In genomic region chr4:137541866-137542648, GRCh38 we compare ENCODE assay signal across 15 cellular contexts. TPM values are rescaled to one million over a fixed set of nuclear protein-coding genes. Genes with fewer than 3 reads are reported as not detected.
DNase-seq lines count a peak whose midpoint lies in the region; FAIRE-seq and TF ChIP-seq lines count a peak whose summit lies in the region.
"Had no signal": no experiment of that assay in that cellular context is flagged by ENCODE, and none has a peak within 500 bp of the region (broad histone marks: within the 10 kb centered on the region; RNA-seq: fewer than 3 reads in every experiment).

No MANE protein-coding gene starts in this region.

- H3K79me2 ChIP-seq in astrocyte (ENCODE audit: insufficient read depth, low read length) (no peaks in the 10 kb centered on the region), MM.1S (ENCODE audit: low read length) (no peaks in the 10 kb centered on the region)

- peaks cover 73% of the 10 kb centered on the region for H3K4me1 ChIP-seq in HUES48 (ENCODE audit: control insufficient read depth, insufficient read depth, low read length)
- peaks cover 9% of the 10 kb centered on the region for H3K4me1 ChIP-seq in astrocyte (ENCODE audit: insufficient read depth, low read length)
- H3K4me1 ChIP-seq in kidney (ENCODE audit: control insufficient read depth in 1 of 2, insufficient read depth in 1 of 2, low read depth in 1 of 2, low read length in 2 of 2), result no peaks in the 10 kb centered on the region
- H3K4me1 ChIP-seq in stomach smooth muscle (ENCODE audit: control insufficient read depth, insufficient read depth, low read length), result peaks cover 13% of the 10 kb centered on the region
- H3K4me1 ChIP-seq in MM.1S (ENCODE audit: low read length), result no peaks in the 10 kb centered on the region
- H3K4me1 ChIP-seq: spleen had no signal

- H3K9ac ChIP-seq in HUES48 (ENCODE audit: low read depth, low read length) (no peak overlapping the region), astrocyte (ENCODE audit: low read length) (peak overlapping the region; percentile 47), kidney (ENCODE audit: low read length in 2 of 2) (no peak overlapping the region), stomach smooth muscle (ENCODE audit: low read length in 2 of 2) (peak overlapping the region; percentile 55 to 60), MM.1S (ENCODE audit: low read length) (no peak overlapping the region)

- no peaks in the 10 kb centered on the region for H3F3A ChIP-seq in MM.1S (ENCODE audit: insufficient read depth, low read length)

- H3K27ac ChIP-seq in HUES48 (ENCODE audit: low read depth, low read length) (peak overlapping the region; percentile 92), astrocyte (ENCODE audit: low read depth, low read length) (no peak overlapping the region), kidney (ENCODE audit: low read depth in 2 of 2, low read length in 2 of 2) (no peak overlapping the region), stomach smooth muscle (ENCODE audit: low read length) (peak overlapping the region; percentile 7), MM.1S (ENCODE audit: low read length) (no peak overlapping the region)
- H3K27ac ChIP-seq: spleen had no signal

- H3K36me3 ChIP-seq in HUES48 (ENCODE audit: control insufficient read depth, insufficient read depth, low read length), result no peaks in the 10 kb centered on the region
- no peaks in the 10 kb centered on the region for H3K36me3 ChIP-seq in astrocyte (ENCODE audit: insufficient read depth, low read length)
- H3K36me3 ChIP-seq in kidney (ENCODE audit: control insufficient read depth in 1 of 2, insufficient read depth in 2 of 2, low read length in 2 of 2), result no peaks in the 10 kb centered on the region
- H3K36me3 ChIP-seq in stomach smooth muscle (ENCODE audit: control insufficient read depth in 2 of 2, insufficient read depth in 2 of 2, low read length in 2 of 2), result no peaks in the 10 kb centered on the region
- no peaks in the 10 kb centered on the region for H3K36me3 ChIP-seq in MM.1S (replicated peaks; ENCODE audit: insufficient read depth, low read length)
- H3K36me3 ChIP-seq: spleen had no signal

- H3K27me3 ChIP-seq in HUES48 (ENCODE audit: control insufficient read depth, insufficient read depth, low read length), result no peaks in the 10 kb centered on the region
- no peaks in the 10 kb centered on the region for H3K27me3 ChIP-seq in astrocyte (ENCODE audit: insufficient read depth, low read length)
- H3K27me3 ChIP-seq in stomach smooth muscle (ENCODE audit: control insufficient read depth in 1 of 2, insufficient read depth in 2 of 2, low read length in 2 of 2), result no peaks in the 10 kb centered on the region
- H3K27me3 ChIP-seq in MM.1S (replicated peaks; ENCODE audit: insufficient read depth, low read length), result no peaks in the 10 kb centered on the region
- H3K27me3 ChIP-seq: spleen had no signal

- CTCF ChIA-PET in Calu3 (lab: Charles Lee), result no interaction called here

- H3K9me3 Mint-ChIP-seq in astrocyte (ENCODE audit: unreplicated experiment) (no peaks in the 10 kb centered on the region), Calu3 (ENCODE audit: low read depth, unreplicated experiment) (no peaks in the 10 kb centered on the region)

- H3K4me3 ChIP-seq in HUES48 (ENCODE audit: low read depth, low read length), result no peak overlapping the region
- peak overlapping the region; percentile 46 for H3K4me3 ChIP-seq in astrocyte (ENCODE audit: insufficient read depth, low read depth, low read length)
- peak overlapping the region; percentile 15 to 35 for H3K4me3 ChIP-seq in kidney (ENCODE audit: low read length in 2 of 2)
- peak overlapping the region; percentile 45 to 66 for H3K4me3 ChIP-seq in stomach smooth muscle (ENCODE audit: low read length in 2 of 2)
- H3K4me3 ChIP-seq in MM.1S (ENCODE audit: low read length), result no peak overlapping the region
- H3K4me3 ChIP-seq: mucosa of descending colon, spleen had no signal

- H3K27me3 Mint-ChIP-seq in astrocyte (ENCODE audit: low read depth, unreplicated experiment) (no peaks in the 10 kb centered on the region), Calu3 (ENCODE audit: unreplicated experiment) (no peaks in the 10 kb centered on the region)
- H3K27me3 Mint-ChIP-seq: activated naive CD8-positive, alpha-beta T cell treated with anti-CD3 and anti-CD28 coated beads, Interleukin-2, amount 10 ng/mL, durations not matched to agents 7 days and 5 days had no signal

- H3K9me3 ChIP-seq in HUES48 (ENCODE audit: control insufficient read depth, insufficient read depth, low read length) (no peaks in the 10 kb centered on the region), astrocyte (ENCODE audit: insufficient read depth, low read depth, low read length) (no peaks in the 10 kb centered on the region), kidney (ENCODE audit: control insufficient read depth in 1 of 2, low read length in 2 of 2) (no peaks in the 10 kb centered on the region), stomach smooth muscle (ENCODE audit: control insufficient read depth in 2 of 2, low read length in 2 of 2) (no peaks in the 10 kb centered on the region), MM.1S (replicated peaks; ENCODE audit: insufficient read depth, low read length) (no peaks in the 10 kb centered on the region)
- H3K9me3 ChIP-seq: Caco-2 had no signal

- H3K4me1 Mint-ChIP-seq in astrocyte (ENCODE audit: low read depth, unreplicated experiment), result peaks cover 14% of the 10 kb centered on the region
- no peaks in the 10 kb centered on the region for H3K4me1 Mint-ChIP-seq in Calu3 (ENCODE audit: low read depth, unreplicated experiment)

- BruUV-seq in Calu3 (replicated peaks; lab: Mats Ljungman, UMichigan), result no TSS peak

- intact Hi-C loops in kidney (cut with DNase I), result no loop called here
- intact Hi-C loops in Calu3 (cut with micrococcal nuclease; ENCODE audit: unreplicated experiment), result no loop called here

- H3K4me2 ChIP-seq in astrocyte (ENCODE audit: low read length) (peak overlapping the region; percentile 81), MM.1S (ENCODE audit: low read depth, low read length) (no peak overlapping the region)

- H4K20me1 ChIP-seq in astrocyte (ENCODE audit: insufficient read depth, low read length), result no peaks in the 10 kb centered on the region
- no peaks in the 10 kb centered on the region for H4K20me1 ChIP-seq in MM.1S (ENCODE audit: insufficient read depth, low read length)

- no peak for TF ChIP-seq CTCF in astrocyte (IDR thresholded peaks at IDR 0.05; ENCODE audit: insufficient read depth, low read depth, low read length)
- TF ChIP-seq CTCF in kidney (IDR thresholded peaks at IDR 0.05; ENCODE audit: borderline replicate concordance, extremely low read depth, insufficient read depth), result no peak
- no peak for TF ChIP-seq CTCF in Calu3 (IDR thresholded peaks at IDR 0.05; ENCODE audit: unreplicated experiment)
- TF ChIP-seq CTCF in MM.1S (IDR thresholded peaks at IDR 0.05; ENCODE audit: low read length), result no peak

- H2AFZ ChIP-seq in astrocyte (ENCODE audit: low read depth, low read length) (peak overlapping the region; percentile 68), MM.1S (ENCODE audit: low read length) (no peak overlapping the region)

- H3K4me3 Mint-ChIP-seq in astrocyte (ENCODE audit: unreplicated experiment) (no peak overlapping the region), Calu3 (ENCODE audit: low read depth, unreplicated experiment) (no peak overlapping the region)
- H3K4me3 Mint-ChIP-seq: activated naive CD8-positive, alpha-beta T cell treated with anti-CD3 and anti-CD28 coated beads, Interleukin-2, amount 10 ng/mL, durations not matched to agents 7 days and 5 days had no signal

- DNase-seq in astrocyte (ENCODE audit: low read depth) (no peak), kidney (no peak), Calu3 (no peak), NCI-H146 (lab: John Stamatoyannopoulos, UW) (no peak), MM.1S (no peak), GDM1 (lab: John Stamatoyannopoulos, UW) (no peak)
- DNase-seq: activated naive CD8-positive, alpha-beta T cell treated with anti-CD3 and anti-CD28 coated beads, Interleukin-2, amount 10 ng/mL, durations not matched to agents 7 days and 5 days; Caco-2; mucosa of descending colon; NCI-H187; spleen; T-helper 2 cell had no signal

- no peaks in the 10 kb centered on the region for H3K9me2 ChIP-seq in MM.1S (replicated peaks; ENCODE audit: insufficient read depth, low read length)

- H3K36me3 Mint-ChIP-seq in astrocyte (ENCODE audit: low read depth, unreplicated experiment) (no peaks in the 10 kb centered on the region), Calu3 (ENCODE audit: insufficient read depth, unreplicated experiment) (no peaks in the 10 kb centered on the region)
- H3K36me3 Mint-ChIP-seq: activated naive CD8-positive, alpha-beta T cell treated with anti-CD3 and anti-CD28 coated beads, Interleukin-2, amount 10 ng/mL, durations not matched to agents 7 days and 5 days had no signal

- no peak for FAIRE-seq in astrocyte (lab: Jason Lieb, UNC)
- no peak for FAIRE-seq in kidney (lab: Jason Lieb, UNC)
- FAIRE-seq: H54 had no signal

- no peak overlapping the region for H3K27ac Mint-ChIP-seq in astrocyte (ENCODE audit: unreplicated experiment)
- H3K27ac Mint-ChIP-seq in Calu3 (ENCODE audit: unreplicated experiment), result no peak overlapping the region
- H3K27ac Mint-ChIP-seq: activated naive CD8-positive, alpha-beta T cell treated with anti-CD3 and anti-CD28 coated beads, Interleukin-2, amount 10 ng/mL, durations not matched to agents 7 days and 5 days had no signal

RNA-seq across cellular contexts. Expression of gene PCDH18, which starts 9.8 kb away (rescaled TPM):
- 4.6 and 4.9 TPM in 2 replicates for total RNA-seq in astrocyte
- 10.1 TPM for total RNA-seq in kidney
- polyA plus RNA-seq in kidney (ENCODE audit: insufficient read depth, low read depth, low replicate concordance), result 2.2 TPM
- total RNA-seq in Calu3 (2022), result 0.24 and 0.49 TPM in 2 replicates
- total RNA-seq: activated naive CD8-positive, alpha-beta T cell treated with anti-CD3 and anti-CD28 coated beads, Interleukin-2, amount 10 ng/mL, durations not matched to agents 7 days and 5 days had no signal

Comparison
In these comparisons a context has a peak if more than half of its experiments do, and no peak if none do; other contexts are left out.
1. H3K27ac ChIP-seq: peak in HUES48 (single experiment) and stomach smooth muscle (single experiment); none in astrocyte (single experiment), kidney (0 of 2) and MM.1S (single experiment).
2. H3K4me3 ChIP-seq: peak in astrocyte (single experiment), kidney (2 of 2) and stomach smooth muscle (2 of 2); none in HUES48 (single experiment) and MM.1S (single experiment).
3. H3K9ac ChIP-seq: peak in astrocyte (single experiment) and stomach smooth muscle (2 of 2); none in HUES48 (single experiment), kidney (0 of 2) and MM.1S (single experiment).